ENCODE assay signal across 1 cellular context in genomic region chr6:11795403-11795802, GRCh38.
TF ChIP-seq lines count a peak whose summit lies in the region.

No MANE protein-coding gene starts in this region.

TF ChIP-seq in IMR-90, 13 proteins besides CTCF, POLR2A, EP300 and RAD21:
- TF ChIP-seq RCOR1 (IDR thresholded peaks at IDR 0.05; ENCODE audit: insufficient replicate concordance, low read length) (no peak), ELK1 (IDR thresholded peaks at IDR 0.05; ENCODE audit: borderline replicate concordance, low read depth, low read length) (no peak), CHD1 (IDR thresholded peaks at IDR 0.05; ENCODE audit: low read depth, low read length) (no peak), USF2 (IDR thresholded peaks at IDR 0.05; ENCODE audit: low read depth, low read length) (no peak), MAFK (IDR thresholded peaks at IDR 0.05; ENCODE audit: low read depth, low read length) (no peak)
TF ChIP-seq in IMR-90: peak in this region for 0.
